1 cellular context compared by ENCODE assay signal in the genomic region with DNA sequence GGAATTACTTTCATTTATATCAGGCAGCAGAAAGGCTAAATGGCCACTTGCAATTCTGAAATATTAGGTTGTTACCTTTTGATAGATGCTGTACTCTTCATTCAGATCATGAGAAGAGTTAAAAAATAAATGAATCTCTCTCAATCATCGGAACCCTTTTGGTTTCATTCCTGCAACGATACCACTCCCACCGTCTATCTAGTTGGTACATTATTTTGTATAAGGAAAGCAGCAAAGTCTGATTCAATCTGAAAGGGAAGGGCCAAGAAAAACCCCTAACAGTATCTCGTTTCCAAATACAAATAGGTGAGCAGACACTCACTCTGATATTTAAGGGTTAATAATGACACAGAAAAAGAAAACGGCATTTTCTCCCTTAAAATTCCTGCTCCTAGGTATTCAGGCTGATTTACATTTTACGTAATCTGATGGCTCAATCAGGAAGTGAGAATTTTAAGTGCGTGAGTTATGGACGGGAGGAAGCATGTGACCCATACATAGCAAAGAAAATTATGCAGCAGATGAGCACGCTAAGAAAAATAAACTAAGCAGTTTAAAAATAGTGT.
TF ChIP-seq lines count a peak whose summit lies in the region.

No MANE protein-coding gene starts in this region.

TF ChIP-seq in K562, 482 proteins besides CTCF, POLR2A, EP300 and RAD21 (continued from another document and continues in another):
- TF ChIP-seq, protein P1, sequence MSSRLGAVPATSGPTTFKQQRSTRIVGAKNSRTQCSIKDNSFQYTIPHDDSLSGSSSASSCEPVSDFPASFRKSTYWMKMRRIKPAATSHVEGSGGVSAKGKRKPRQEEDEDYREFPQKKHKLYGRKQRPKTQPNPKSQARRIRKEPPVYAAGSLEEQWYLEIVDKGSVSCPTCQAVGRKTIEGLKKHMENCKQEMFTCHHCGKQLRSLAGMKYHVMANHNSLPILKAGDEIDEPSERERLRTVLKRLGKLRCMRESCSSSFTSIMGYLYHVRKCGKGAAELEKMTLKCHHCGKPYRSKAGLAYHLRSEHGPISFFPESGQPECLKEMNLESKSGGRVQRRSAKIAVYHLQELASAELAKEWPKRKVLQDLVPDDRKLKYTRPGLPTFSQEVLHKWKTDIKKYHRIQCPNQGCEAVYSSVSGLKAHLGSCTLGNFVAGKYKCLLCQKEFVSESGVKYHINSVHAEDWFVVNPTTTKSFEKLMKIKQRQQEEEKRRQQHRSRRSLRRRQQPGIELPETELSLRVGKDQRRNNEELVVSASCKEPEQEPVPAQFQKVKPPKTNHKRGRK (tag; IDR thresholded peaks at IDR 0.05) = no peak
- TF ChIP-seq ERF (CRISPR knock-in tag; IDR thresholded peaks at IDR 0.05) (no peak), CSDE1 (IDR thresholded peaks at IDR 0.05) (0 out of 4 replicates have a peak, but pooled peaks of 1 of the 2 experiments have one; percentile 37), CHD1 (IDR thresholded peaks at IDR 0.05; ENCODE audit: low read length) (no peak), CEBPB (tag; IDR thresholded peaks at IDR 0.05) (no peak), ZNF165 (CRISPR knock-in tag; IDR thresholded peaks at IDR 0.05; ENCODE audit: borderline replicate concordance) (no peak; the same call in 1 of the 2 replicates), KLF1 (tag; IDR thresholded peaks at IDR 0.05) (no peak), CEBPG (CRISPR knock-in tag; IDR thresholded peaks at IDR 0.05) (no peak), CEBPG (tag; conservative IDR thresholded peaks at IDR 0.05 in 1 of 2, IDR thresholded peaks at IDR 0.05 in 1 of 2) (peak; percentile 65 to 70), PHF20 (IDR thresholded peaks at IDR 0.05; ENCODE audit: partially characterized antibody) (no peak), ESRRB (CRISPR knock-in tag; IDR thresholded peaks at IDR 0.05; ENCODE audit: borderline replicate concordance) (no peak), TAF7 (tag; IDR thresholded peaks at IDR 0.05) (no peak; the same call in 1 of the 2 replicates), SRSF7 (optimal IDR thresholded peaks at IDR 0.05; ENCODE audit: low read depth, low read length) (no peak), JUND (IDR thresholded peaks at IDR 0.05; ENCODE audit: borderline replicate concordance, low read depth, low read length) (peak; percentile 33; the same call in 1 of the 2 replicates), JUND (tag; IDR thresholded peaks at IDR 0.05; ENCODE audit: borderline replicate concordance, low read depth, low read length) (peak; percentile 38; the same call in 2 of the 3 replicates), FOXK1 (CRISPR knock-in tag; IDR thresholded peaks at IDR 0.05; ENCODE audit: borderline replicate concordance) (no peak), TCFL5 (CRISPR knock-in tag; conservative IDR thresholded peaks at IDR 0.05) (no peak), DACH1 (IDR thresholded peaks at IDR 0.05; ENCODE audit: partially characterized antibody) (no peak), BCOR (IDR thresholded peaks at IDR 0.05) (no peak), KAT7 (CRISPR knock-in tag; IDR thresholded peaks at IDR 0.05; ENCODE audit: borderline replicate concordance) (no peak), PTRF (tag; IDR thresholded peaks at IDR 0.05) (no peak), ZEB2 (IDR thresholded peaks at IDR 0.05) (0 out of 2 replicates have a peak, but pooled peaks have one; percentile 40), SMARCA5 (IDR thresholded peaks at IDR 0.05) (no peak), ZNF431 (CRISPR knock-in tag; IDR thresholded peaks at IDR 0.05) (no peak), HMG20A (CRISPR knock-in tag; conservative IDR thresholded peaks at IDR 0.05) (no peak), POLR2G (IDR thresholded peaks at IDR 0.05; ENCODE audit: low read depth, low read length) (no peak), SMARCB1 (IDR thresholded peaks at IDR 0.05; ENCODE audit: insufficient read length, low read depth) (no peak), BRCA1 (IDR thresholded peaks at IDR 0.05) (no peak), BRCA1 (CRISPR knock-in tag; IDR thresholded peaks at IDR 0.05) (no peak), ZNF174 (CRISPR knock-in tag; IDR thresholded peaks at IDR 0.05) (no peak), ZNF146 (CRISPR knock-in tag; IDR thresholded peaks at IDR 0.05; ENCODE audit: unreplicated experiment) (no peak), HNRNPLL (IDR thresholded peaks at IDR 0.05; ENCODE audit: low read depth, low read length, poor library complexity, severe bottlenecking) (no peak), MEF2A (IDR thresholded peaks at IDR 0.05; ENCODE audit: control insufficient read depth, low read depth, low read length) (no peak), POLR3A (IDR thresholded peaks at IDR 0.05; ENCODE audit: borderline replicate concordance, extremely low read depth, insufficient read depth, insufficient read length) (no peak)
- TF ChIP-seq, protein P2, sequence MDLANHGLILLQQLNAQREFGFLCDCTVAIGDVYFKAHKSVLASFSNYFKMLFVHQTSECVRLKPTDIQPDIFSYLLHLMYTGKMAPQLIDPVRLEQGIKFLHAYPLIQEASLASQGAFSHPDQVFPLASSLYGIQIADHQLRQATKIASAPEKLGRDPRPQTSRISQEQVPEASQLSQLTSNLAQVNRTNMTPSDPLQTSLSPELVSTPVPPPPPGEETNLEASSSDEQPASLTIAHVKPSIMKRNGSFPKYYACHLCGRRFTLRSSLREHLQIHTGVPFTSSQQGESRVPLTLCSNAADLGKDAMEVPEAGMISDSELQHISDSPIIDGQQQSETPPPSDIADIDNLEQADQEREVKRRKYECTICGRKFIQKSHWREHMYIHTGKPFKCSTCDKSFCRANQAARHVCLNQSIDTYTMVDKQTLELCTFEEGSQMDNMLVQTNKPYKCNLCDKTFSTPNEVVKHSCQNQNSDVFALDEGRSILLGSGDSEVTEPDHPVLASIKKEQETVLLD (IDR thresholded peaks at IDR 0.05) = no peak
- TF ChIP-seq, protein P3, sequence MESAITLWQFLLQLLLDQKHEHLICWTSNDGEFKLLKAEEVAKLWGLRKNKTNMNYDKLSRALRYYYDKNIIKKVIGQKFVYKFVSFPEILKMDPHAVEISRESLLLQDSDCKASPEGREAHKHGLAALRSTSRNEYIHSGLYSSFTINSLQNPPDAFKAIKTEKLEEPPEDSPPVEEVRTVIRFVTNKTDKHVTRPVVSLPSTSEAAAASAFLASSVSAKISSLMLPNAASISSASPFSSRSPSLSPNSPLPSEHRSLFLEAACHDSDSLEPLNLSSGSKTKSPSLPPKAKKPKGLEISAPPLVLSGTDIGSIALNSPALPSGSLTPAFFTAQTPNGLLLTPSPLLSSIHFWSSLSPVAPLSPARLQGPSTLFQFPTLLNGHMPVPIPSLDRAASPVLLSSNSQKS (CRISPR knock-in tag; IDR thresholded peaks at IDR 0.05) = no peak
- TF ChIP-seq, protein P4, sequence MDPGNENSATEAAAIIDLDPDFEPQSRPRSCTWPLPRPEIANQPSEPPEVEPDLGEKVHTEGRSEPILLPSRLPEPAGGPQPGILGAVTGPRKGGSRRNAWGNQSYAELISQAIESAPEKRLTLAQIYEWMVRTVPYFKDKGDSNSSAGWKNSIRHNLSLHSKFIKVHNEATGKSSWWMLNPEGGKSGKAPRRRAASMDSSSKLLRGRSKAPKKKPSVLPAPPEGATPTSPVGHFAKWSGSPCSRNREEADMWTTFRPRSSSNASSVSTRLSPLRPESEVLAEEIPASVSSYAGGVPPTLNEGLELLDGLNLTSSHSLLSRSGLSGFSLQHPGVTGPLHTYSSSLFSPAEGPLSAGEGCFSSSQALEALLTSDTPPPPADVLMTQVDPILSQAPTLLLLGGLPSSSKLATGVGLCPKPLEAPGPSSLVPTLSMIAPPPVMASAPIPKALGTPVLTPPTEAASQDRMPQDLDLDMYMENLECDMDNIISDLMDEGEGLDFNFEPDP (CRISPR knock-in tag; IDR thresholded peaks at IDR 0.05) = no peak
- TF ChIP-seq, protein P5, sequence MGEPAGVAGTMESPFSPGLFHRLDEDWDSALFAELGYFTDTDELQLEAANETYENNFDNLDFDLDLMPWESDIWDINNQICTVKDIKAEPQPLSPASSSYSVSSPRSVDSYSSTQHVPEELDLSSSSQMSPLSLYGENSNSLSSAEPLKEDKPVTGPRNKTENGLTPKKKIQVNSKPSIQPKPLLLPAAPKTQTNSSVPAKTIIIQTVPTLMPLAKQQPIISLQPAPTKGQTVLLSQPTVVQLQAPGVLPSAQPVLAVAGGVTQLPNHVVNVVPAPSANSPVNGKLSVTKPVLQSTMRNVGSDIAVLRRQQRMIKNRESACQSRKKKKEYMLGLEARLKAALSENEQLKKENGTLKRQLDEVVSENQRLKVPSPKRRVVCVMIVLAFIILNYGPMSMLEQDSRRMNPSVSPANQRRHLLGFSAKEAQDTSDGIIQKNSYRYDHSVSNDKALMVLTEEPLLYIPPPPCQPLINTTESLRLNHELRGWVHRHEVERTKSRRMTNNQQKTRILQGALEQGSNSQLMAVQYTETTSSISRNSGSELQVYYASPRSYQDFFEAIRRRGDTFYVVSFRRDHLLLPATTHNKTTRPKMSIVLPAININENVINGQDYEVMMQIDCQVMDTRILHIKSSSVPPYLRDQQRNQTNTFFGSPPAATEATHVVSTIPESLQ (CRISPR knock-in tag; IDR thresholded peaks at IDR 0.05) = no peak
- TF ChIP-seq, protein P6, sequence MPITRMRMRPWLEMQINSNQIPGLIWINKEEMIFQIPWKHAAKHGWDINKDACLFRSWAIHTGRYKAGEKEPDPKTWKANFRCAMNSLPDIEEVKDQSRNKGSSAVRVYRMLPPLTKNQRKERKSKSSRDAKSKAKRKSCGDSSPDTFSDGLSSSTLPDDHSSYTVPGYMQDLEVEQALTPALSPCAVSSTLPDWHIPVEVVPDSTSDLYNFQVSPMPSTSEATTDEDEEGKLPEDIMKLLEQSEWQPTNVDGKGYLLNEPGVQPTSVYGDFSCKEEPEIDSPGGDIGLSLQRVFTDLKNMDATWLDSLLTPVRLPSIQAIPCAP (CRISPR knock-in tag; IDR thresholded peaks at IDR 0.05; ENCODE audit: borderline replicate concordance) = no peak
- TF ChIP-seq, protein P7, sequence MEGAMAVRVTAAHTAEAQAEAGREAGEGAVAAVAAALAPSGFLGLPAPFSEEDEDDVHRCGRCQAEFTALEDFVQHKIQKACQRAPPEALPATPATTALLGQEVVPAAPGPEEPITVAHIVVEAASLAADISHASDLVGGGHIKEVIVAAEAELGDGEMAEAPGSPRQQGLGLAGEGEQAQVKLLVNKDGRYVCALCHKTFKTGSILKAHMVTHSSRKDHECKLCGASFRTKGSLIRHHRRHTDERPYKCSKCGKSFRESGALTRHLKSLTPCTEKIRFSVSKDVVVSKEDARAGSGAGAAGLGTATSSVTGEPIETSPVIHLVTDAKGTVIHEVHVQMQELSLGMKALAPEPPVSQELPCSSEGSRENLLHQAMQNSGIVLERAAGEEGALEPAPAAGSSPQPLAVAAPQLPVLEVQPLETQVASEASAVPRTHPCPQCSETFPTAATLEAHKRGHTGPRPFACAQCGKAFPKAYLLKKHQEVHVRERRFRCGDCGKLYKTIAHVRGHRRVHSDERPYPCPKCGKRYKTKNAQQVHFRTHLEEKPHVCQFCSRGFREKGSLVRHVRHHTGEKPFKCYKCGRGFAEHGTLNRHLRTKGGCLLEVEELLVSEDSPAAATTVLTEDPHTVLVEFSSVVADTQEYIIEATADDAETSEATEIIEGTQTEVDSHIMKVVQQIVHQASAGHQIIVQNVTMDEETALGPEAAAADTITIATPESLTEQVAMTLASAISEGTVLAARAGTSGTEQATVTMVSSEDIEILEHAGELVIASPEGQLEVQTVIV (CRISPR knock-in tag; IDR thresholded peaks at IDR 0.05; ENCODE audit: borderline replicate concordance) = no peak
- TF ChIP-seq, protein P8, sequence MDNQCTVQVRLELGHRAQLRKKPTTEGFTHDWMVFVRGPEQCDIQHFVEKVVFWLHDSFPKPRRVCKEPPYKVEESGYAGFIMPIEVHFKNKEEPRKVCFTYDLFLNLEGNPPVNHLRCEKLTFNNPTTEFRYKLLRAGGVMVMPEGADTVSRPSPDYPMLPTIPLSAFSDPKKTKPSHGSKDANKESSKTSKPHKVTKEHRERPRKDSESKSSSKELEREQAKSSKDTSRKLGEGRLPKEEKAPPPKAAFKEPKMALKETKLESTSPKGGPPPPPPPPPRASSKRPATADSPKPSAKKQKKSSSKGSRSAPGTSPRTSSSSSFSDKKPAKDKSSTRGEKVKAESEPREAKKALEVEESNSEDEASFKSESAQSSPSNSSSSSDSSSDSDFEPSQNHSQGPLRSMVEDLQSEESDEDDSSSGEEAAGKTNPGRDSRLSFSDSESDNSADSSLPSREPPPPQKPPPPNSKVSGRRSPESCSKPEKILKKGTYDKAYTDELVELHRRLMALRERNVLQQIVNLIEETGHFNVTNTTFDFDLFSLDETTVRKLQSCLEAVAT (IDR thresholded peaks at IDR 0.05) = no peak
- TF ChIP-seq, protein P9, sequence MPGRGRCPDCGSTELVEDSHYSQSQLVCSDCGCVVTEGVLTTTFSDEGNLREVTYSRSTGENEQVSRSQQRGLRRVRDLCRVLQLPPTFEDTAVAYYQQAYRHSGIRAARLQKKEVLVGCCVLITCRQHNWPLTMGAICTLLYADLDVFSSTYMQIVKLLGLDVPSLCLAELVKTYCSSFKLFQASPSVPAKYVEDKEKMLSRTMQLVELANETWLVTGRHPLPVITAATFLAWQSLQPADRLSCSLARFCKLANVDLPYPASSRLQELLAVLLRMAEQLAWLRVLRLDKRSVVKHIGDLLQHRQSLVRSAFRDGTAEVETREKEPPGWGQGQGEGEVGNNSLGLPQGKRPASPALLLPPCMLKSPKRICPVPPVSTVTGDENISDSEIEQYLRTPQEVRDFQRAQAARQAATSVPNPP (IDR thresholded peaks at IDR 0.05; ENCODE audit: borderline replicate concordance, insufficient read depth, insufficient read length) = no peak
- TF ChIP-seq, protein P10, sequence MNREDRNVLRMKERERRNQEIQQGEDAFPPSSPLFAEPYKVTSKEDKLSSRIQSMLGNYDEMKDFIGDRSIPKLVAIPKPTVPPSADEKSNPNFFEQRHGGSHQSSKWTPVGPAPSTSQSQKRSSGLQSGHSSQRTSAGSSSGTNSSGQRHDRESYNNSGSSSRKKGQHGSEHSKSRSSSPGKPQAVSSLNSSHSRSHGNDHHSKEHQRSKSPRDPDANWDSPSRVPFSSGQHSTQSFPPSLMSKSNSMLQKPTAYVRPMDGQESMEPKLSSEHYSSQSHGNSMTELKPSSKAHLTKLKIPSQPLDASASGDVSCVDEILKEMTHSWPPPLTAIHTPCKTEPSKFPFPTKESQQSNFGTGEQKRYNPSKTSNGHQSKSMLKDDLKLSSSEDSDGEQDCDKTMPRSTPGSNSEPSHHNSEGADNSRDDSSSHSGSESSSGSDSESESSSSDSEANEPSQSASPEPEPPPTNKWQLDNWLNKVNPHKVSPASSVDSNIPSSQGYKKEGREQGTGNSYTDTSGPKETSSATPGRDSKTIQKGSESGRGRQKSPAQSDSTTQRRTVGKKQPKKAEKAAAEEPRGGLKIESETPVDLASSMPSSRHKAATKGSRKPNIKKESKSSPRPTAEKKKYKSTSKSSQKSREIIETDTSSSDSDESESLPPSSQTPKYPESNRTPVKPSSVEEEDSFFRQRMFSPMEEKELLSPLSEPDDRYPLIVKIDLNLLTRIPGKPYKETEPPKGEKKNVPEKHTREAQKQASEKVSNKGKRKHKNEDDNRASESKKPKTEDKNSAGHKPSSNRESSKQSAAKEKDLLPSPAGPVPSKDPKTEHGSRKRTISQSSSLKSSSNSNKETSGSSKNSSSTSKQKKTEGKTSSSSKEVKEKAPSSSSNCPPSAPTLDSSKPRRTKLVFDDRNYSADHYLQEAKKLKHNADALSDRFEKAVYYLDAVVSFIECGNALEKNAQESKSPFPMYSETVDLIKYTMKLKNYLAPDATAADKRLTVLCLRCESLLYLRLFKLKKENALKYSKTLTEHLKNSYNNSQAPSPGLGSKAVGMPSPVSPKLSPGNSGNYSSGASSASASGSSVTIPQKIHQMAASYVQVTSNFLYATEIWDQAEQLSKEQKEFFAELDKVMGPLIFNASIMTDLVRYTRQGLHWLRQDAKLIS (CRISPR knock-in tag; IDR thresholded peaks at IDR 0.05) = no peak
